Comparison of ENCODE assay signal across 17 cellular contexts in the genomic region with DNA sequence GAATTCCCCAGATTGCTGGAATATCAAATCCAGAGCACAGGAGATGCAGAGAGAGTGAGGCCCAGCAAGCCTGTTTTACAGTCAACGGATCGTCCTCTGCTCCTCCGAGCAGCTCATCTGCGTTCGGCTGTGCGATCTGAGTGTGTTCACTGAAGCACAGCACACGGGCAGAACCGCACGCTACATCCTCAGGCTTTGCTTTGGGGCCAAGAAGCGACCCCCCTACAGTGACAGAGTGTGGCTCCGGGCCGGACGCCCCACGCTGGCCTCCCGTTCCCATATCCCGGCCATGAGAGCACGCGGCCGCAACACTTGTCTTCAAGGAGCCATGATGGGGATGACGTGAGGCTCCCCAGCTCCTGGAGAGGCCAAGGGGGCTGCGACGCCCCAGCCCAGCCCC.
DNase-seq lines count a peak whose midpoint lies in the region; ATAC-seq, FAIRE-seq and TF ChIP-seq lines count a peak whose summit lies in the region.
"Had no signal": no experiment of that assay in that cellular context is flagged by ENCODE, and none has a peak within 500 bp of the region (broad histone marks: within the 10 kb centered on the region; RNA-seq: fewer than 3 reads in every experiment).

No MANE protein-coding gene starts in this region.

- no peak for TF ChIP-seq POLR2A in spleen (IDR thresholded peaks at IDR 0.05)

- H3K9ac ChIP-seq in kidney (ENCODE audit: low read length in 2 of 2) (no peak overlapping the region), endodermal cell (ENCODE audit: extremely low read depth, low read length, poor library complexity, severe bottlenecking) (no peak overlapping the region)
- H3K9ac ChIP-seq: BLaER1 had no signal

- H3K4me3 ChIP-seq in left ventricle myocardium inferior (no peak overlapping the region), kidney (ENCODE audit: low read length in 2 of 2) (no peak overlapping the region), spleen (no peak overlapping the region), endodermal cell (ENCODE audit: low read length) (no peak overlapping the region)
- H3K4me3 ChIP-seq: BLaER1 had no signal

- H3K27me3 Mint-ChIP-seq in nephron progenitor cell (ENCODE audit: low read depth, poor library complexity) (peaks cover 13% of the 10 kb centered on the region), endodermal cell (ENCODE audit: insufficient read depth) (peaks cover 3% of the 10 kb centered on the region), CD14-positive monocyte (ENCODE audit: low read depth in 3 of 3) (peaks cover 8 to 10% (median 8%) of the 10 kb centered on the region in 3 donors)

- H3K4me1 Mint-ChIP-seq in nephron progenitor cell (peaks cover 28% of the 10 kb centered on the region), endodermal cell (peaks cover 8% of the 10 kb centered on the region), CD14-positive monocyte (peaks cover 4% of the 10 kb centered on the region)

- intact Hi-C loops in Right ventricle myocardium superior (cut with DNase I), result no loop called here
- intact Hi-C loops in left ventricle myocardium inferior (cut with micrococcal nuclease), result no loop called here
- intact Hi-C loops in kidney (cut with DNase I), result no loop called here
- intact Hi-C loops in spleen (cut with DNase I; ENCODE audit: low total_unique reads), result no loop called here
- intact Hi-C loops in CD14-positive monocyte (cut with micrococcal nuclease), result loop anchor here in 1 of 2 donors (10.0 kb wide), 1 partner anchor 107 kb away; no protein-coding TSS in a partner anchor

- peak overlapping the region; percentile 60 for H3K27ac Mint-ChIP-seq in nephron progenitor cell
- H3K27ac Mint-ChIP-seq in endodermal cell, result no peak overlapping the region
- no peak overlapping the region for H3K27ac Mint-ChIP-seq in activated naive CD4-positive, alpha-beta T cell treated with anti-CD3 and anti-CD28 coated beads, Interleukin-2, amount 50 U/mL, for 72 hours
- no peak overlapping the region for H3K27ac Mint-ChIP-seq in CD14-positive monocyte
- H3K27ac Mint-ChIP-seq: CD4-positive, CD25-positive, alpha-beta regulatory T cell; HFFc6 had no signal

- H3K36me3 Mint-ChIP-seq in nephron progenitor cell (ENCODE audit: low read depth) (peaks cover 9% of the 10 kb centered on the region), endodermal cell (ENCODE audit: low read depth) (no peaks in the 10 kb centered on the region), CD14-positive monocyte (no peaks in the 10 kb centered on the region)
- H3K36me3 Mint-ChIP-seq in activated naive CD4-positive, alpha-beta T cell treated with anti-CD3 and anti-CD28 coated beads, Interleukin-2, amount 50 U/mL, for 72 hours, result peaks cover 9 to 14% of the 10 kb centered on the region in 2 donors
- H3K36me3 Mint-ChIP-seq: CD4-positive, CD25-positive, alpha-beta regulatory T cell had no signal

- FAIRE-seq in kidney (lab: Jason Lieb, UNC), result no peak
- FAIRE-seq: GM19239 had no signal

- H3K9me3 ChIP-seq in left ventricle myocardium inferior (replicated peaks) (peaks cover 28% of the 10 kb centered on the region), kidney (ENCODE audit: control insufficient read depth in 1 of 2, low read length in 2 of 2) (peaks cover 0 to 2% of the 10 kb centered on the region in 2 donors), spleen (peaks cover 0 to 40% (median 12%) of the 10 kb centered on the region in 8 donors), endodermal cell (ENCODE audit: control insufficient read depth, low read length) (peaks cover 88% of the 10 kb centered on the region)

- peak; percentile 23 for DNase-seq in Right ventricle myocardium superior
- no peak for DNase-seq in left ventricle myocardium inferior
- DNase-seq in kidney, result peak; percentile 37
- DNase-seq in nephron progenitor cell, result no peak
- DNase-seq in spleen, result peak; percentile 55
- no peak for DNase-seq in endodermal cell
- no peak for DNase-seq in activated naive CD4-positive, alpha-beta T cell treated with anti-CD3 and anti-CD28 coated beads, Interleukin-2, amount 50 U/mL, for 72 hours (ENCODE audit: low spot score in 2 of 2)
- DNase-seq in CD14-positive monocyte (ENCODE audit: low spot score), result no peak
- DNase-seq: 8988T; AML-193; CD4-positive, CD25-positive, alpha-beta regulatory T cell; DMS53; GF-D8; HCEC 1CT; HFFc6 had no signal

- H3K4me1 ChIP-seq in left ventricle myocardium inferior (no peaks in the 10 kb centered on the region), kidney (ENCODE audit: control insufficient read depth in 1 of 2, insufficient read depth in 1 of 2, low read depth in 1 of 2, low read length in 2 of 2) (no peaks in the 10 kb centered on the region), spleen (no peaks in the 10 kb centered on the region), endodermal cell (ENCODE audit: control insufficient read depth, insufficient read depth, low read length) (no peaks in the 10 kb centered on the region)
- H3K4me1 ChIP-seq: BLaER1 had no signal

- H3K4me3 Mint-ChIP-seq in nephron progenitor cell (no peak overlapping the region), endodermal cell (no peak overlapping the region), CD14-positive monocyte (peak overlapping the region in 1 of 2 donors; percentile 8)
- H3K4me3 Mint-ChIP-seq: CD4-positive, CD25-positive, alpha-beta regulatory T cell; HFFc6 had no signal

- ATAC-seq in Right ventricle myocardium superior (ENCODE audit: poor library complexity), result no peak
- no peak for ATAC-seq in activated naive CD4-positive, alpha-beta T cell treated with anti-CD3 and anti-CD28 coated beads, Interleukin-2, amount 50 U/mL, for 72 hours

- H3K36me3 ChIP-seq in left ventricle myocardium inferior (no peaks in the 10 kb centered on the region), kidney (ENCODE audit: control insufficient read depth in 1 of 2, insufficient read depth in 2 of 2, low read length in 2 of 2) (no peaks in the 10 kb centered on the region), spleen (no peaks in the 10 kb centered on the region), endodermal cell (ENCODE audit: control insufficient read depth, insufficient read depth, low read length) (no peaks in the 10 kb centered on the region)
- H3K36me3 ChIP-seq: BLaER1 had no signal

- TF ChIP-seq CTCF in left ventricle myocardium inferior (IDR thresholded peaks at IDR 0.05; ENCODE audit: borderline replicate concordance) (no peak), kidney (IDR thresholded peaks at IDR 0.05; ENCODE audit: borderline replicate concordance, extremely low read depth, insufficient read depth) (no peak), nephron progenitor cell (IDR thresholded peaks at IDR 0.05) (no peak), spleen (IDR thresholded peaks at IDR 0.05 in 8 of 11, conservative IDR thresholded peaks at IDR 0.05 in 3 of 11) (no peak), endodermal cell (conservative IDR thresholded peaks at IDR 0.05) (no peak), CD14-positive monocyte (IDR thresholded peaks at IDR 0.05) (no peak)

- H3K27ac ChIP-seq in left ventricle myocardium inferior (replicated peaks) (no peak overlapping the region), kidney (ENCODE audit: low read depth in 2 of 2, low read length in 2 of 2) (no peak overlapping the region), spleen (no peak overlapping the region), endodermal cell (ENCODE audit: low read depth, low read length) (no peak overlapping the region)
- H3K27ac ChIP-seq: BLaER1 had no signal

- WGBS in spleen, 5 donors, result 83 to 88% (median 85%) methylated on average over 15 to 22 of the region's 22 CpGs
- 79 to 83% methylated on average over 7 to 22 of the region's 22 CpGs for WGBS in endodermal cell (ENCODE audit: insufficient coverage in 1 of 2, insufficient read length in 1 of 2), 2 experiments

- H3K9me3 Mint-ChIP-seq in nephron progenitor cell (peaks cover 49% of the 10 kb centered on the region), endodermal cell (peaks cover 35% of the 10 kb centered on the region), CD14-positive monocyte (peaks cover 22 to 33% (median 24%) of the 10 kb centered on the region in 7 donors)
- H3K9me3 Mint-ChIP-seq in activated naive CD4-positive, alpha-beta T cell treated with anti-CD3 and anti-CD28 coated beads, Interleukin-2, amount 50 U/mL, for 72 hours, result peaks cover 28 to 31% of the 10 kb centered on the region in 2 donors

- H3K27me3 ChIP-seq in left ventricle myocardium inferior (ENCODE audit: low read depth), result peaks cover 58% of the 10 kb centered on the region
- H3K27me3 ChIP-seq in spleen (replicated peaks in 1 of 7), result peaks cover 0 to 35% (median 0%) of the 10 kb centered on the region in 7 donors
- H3K27me3 ChIP-seq in endodermal cell (ENCODE audit: control insufficient read depth, insufficient read depth, low read length, poor library complexity, severe bottlenecking), result no peaks in the 10 kb centered on the region
- H3K27me3 ChIP-seq: BLaER1 had no signal

Comparison
In these comparisons a context has a peak if more than half of its experiments do, and no peak if none do; other contexts are left out.
1. DNase-seq: peak in Right ventricle myocardium superior (single experiment), kidney (single experiment) and spleen (single experiment); none in left ventricle myocardium inferior (single experiment), nephron progenitor cell (single experiment), endodermal cell (single experiment), activated naive CD4-positive, alpha-beta T cell treated with anti-CD3 and anti-CD28 coated beads, Interleukin-2, amount 50 U/mL, for 72 hours (0 of 2) and CD14-positive monocyte (single experiment).